In genomic region chr22:42120231-42121011, GRCh38 we compare ENCODE assay signal across 1 cellular context.
TF ChIP-seq lines count a peak whose summit lies in the region.
"Not testable (repeated sequence)": the region's sequence is repeated elsewhere in the genome, so short reads cannot be mapped to it uniquely, and the experiment has no call there.

No MANE protein-coding gene starts in this region.

TF ChIP-seq in K562, 482 proteins besides CTCF, POLR2A, EP300 and RAD21:
- TF ChIP-seq C11orf30 (IDR thresholded peaks at IDR 0.05; ENCODE audit: low read depth) (peak; percentile 72), ATF7 (IDR thresholded peaks at IDR 0.05) (0 out of 2 replicates have a peak, but pooled peaks have one; percentile 14), KDM1A (IDR thresholded peaks at IDR 0.05) (peak in 1 of 2 experiments; percentile 34; a peak in 1 of 4 replicates), ZNF384 (IDR thresholded peaks at IDR 0.05; ENCODE audit: low read depth, low read length) (peak; percentile 87), POLR3A (IDR thresholded peaks at IDR 0.05; ENCODE audit: borderline replicate concordance, extremely low read depth, insufficient read depth, insufficient read length) (peak; percentile 34), HDAC2 (IDR thresholded peaks at IDR 0.05) (0 out of 2 replicates have a peak, but pooled peaks have one; percentile 23), ARID1B (IDR thresholded peaks at IDR 0.05) (peak; percentile 52), LEF1 (IDR thresholded peaks at IDR 0.05) (peak; percentile 56; the same call in 1 of the 2 replicates), ETV1 (tag; conservative IDR thresholded peaks at IDR 0.05; ENCODE audit: low read depth) (peak; percentile 68), RCOR1 (IDR thresholded peaks at IDR 0.05; ENCODE audit: borderline replicate concordance in 1 of 2, low read depth in 2 of 2, low read length in 2 of 2) (peak in 1 of 2 experiments; percentile 66; a peak in 2 of 4 replicates), SREBF1 (IDR thresholded peaks at IDR 0.05; ENCODE audit: borderline replicate concordance, low read depth, low read length) (0 out of 2 replicates have a peak, but pooled peaks have one; percentile 46), HDAC1 (IDR thresholded peaks at IDR 0.05) (peak in 1 of 2 experiments; percentile 55; a peak in 2 of 4 replicates), SMARCA4 (IDR thresholded peaks at IDR 0.05) (peak; percentile 53; the same call in 1 of the 2 replicates), CXXC5 (CRISPR knock-in tag; IDR thresholded peaks at IDR 0.05) (0 out of 2 replicates have a peak, but pooled peaks have one; percentile 20), L3MBTL2 (IDR thresholded peaks at IDR 0.05) (peak; percentile 51), AFF1 (IDR thresholded peaks at IDR 0.05; ENCODE audit: low read depth in 1 of 2, partially characterized antibody in 2 of 2) (peak in 1 of 2 experiments; percentile 40), GABPA (tag; conservative IDR thresholded peaks at IDR 0.05; ENCODE audit: low read depth) (peak; percentile 76), CBFA2T2 (conservative IDR thresholded peaks at IDR 0.05) (0 out of 2 replicates have a peak, but pooled peaks have one; percentile 8), BCOR (IDR thresholded peaks at IDR 0.05) (peak; percentile 28; the same call in 1 of the 2 replicates), ETV6 (IDR thresholded peaks at IDR 0.05; ENCODE audit: borderline replicate concordance in 1 of 2, low read depth in 2 of 2, low read length in 1 of 2) (peak in 1 of 2 experiments; percentile 82; a peak in 2 of 4 replicates), EGR1 (conservative IDR thresholded peaks at IDR 0.05) (peak; percentile 51), PRDM10 (IDR thresholded peaks at IDR 0.05; ENCODE audit: partially characterized antibody) (peak; percentile 73), NFE2 (IDR thresholded peaks at IDR 0.05; ENCODE audit: low read depth) (peak; percentile 56; the same call in 1 of the 2 replicates), NCOA1 (IDR thresholded peaks at IDR 0.05; ENCODE audit: low read depth) (0 out of 2 replicates have a peak, but pooled peaks have one; percentile 28), DPF2 (IDR thresholded peaks at IDR 0.05) (peak; percentile 61), CBFA2T3 (IDR thresholded peaks at IDR 0.05) (peak; percentile 39), ZNF316 (IDR thresholded peaks at IDR 0.05) (peak; percentile 58), PKNOX1 (IDR thresholded peaks at IDR 0.05) (peak; percentile 87)
- not testable (repeated sequence) for TF ChIP-seq ETV6 (CRISPR knock-in tag; IDR thresholded peaks at IDR 0.05; ENCODE audit: borderline replicate concordance)
